Comparison of ENCODE assay signal across 12 cellular contexts in the genomic region with DNA sequence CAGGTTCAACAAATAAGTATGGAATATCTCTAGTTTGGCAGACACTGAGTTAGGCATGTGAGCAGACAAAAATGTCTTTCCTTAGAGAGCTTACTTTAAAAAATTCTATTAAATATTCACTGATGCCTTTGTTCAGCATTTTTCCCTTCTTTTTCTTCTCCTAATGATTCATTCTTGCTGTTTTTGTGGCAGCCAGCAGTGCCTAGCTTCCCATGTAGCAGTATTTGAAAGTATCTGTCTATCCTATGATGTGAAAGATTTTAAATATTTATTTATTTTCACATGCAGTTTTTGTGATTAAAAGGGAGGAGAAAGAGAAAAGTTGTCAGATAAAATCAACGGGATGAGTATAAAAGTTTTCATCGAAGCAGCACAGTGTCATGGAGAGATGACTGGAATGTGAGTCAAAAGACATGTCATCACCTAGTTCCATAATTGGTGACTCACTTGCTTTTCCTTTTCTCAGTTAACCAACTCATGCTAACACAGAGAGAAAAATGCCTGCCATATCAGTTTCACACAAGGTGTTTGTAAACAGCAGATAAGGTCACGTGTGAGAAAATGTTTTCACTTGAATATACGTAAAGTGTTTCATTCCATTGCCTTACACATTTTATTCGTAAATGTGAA.
DNase-seq lines count a peak whose midpoint lies in the region; ATAC-seq, FAIRE-seq and TF ChIP-seq lines count a peak whose summit lies in the region.
"Had no signal": no experiment of that assay in that cellular context is flagged by ENCODE, and none has a peak within 500 bp of the region (broad histone marks: within the 10 kb centered on the region; RNA-seq: fewer than 3 reads in every experiment).

No MANE protein-coding gene starts in this region.

- TF ChIP-seq EP300 in A549 (IDR thresholded peaks at IDR 0.05), result no peak

- CTCF ChIA-PET in A549 (lab: Yijun Ruan, JAX), result no interaction called here

- DNase-seq in A549 (ENCODE audit: low read depth in 1 of 2, low spot score in 1 of 2) (peak; percentile 28 to 74), HFF-Myc (ENCODE audit: extremely low read depth, low read depth) (peak; percentile 24), astrocyte of the hippocampus (ENCODE audit: low read depth, low spot score) (peak; percentile 76), iris pigment epithelial cell (ENCODE audit: low read depth) (peak; percentile 84), C1 segment of cervical spinal cord (lab: John Stamatoyannopoulos, UW) (no peak), HAP-1 (ENCODE audit: low spot score in 2 of 2) (no peak), inferior parietal cortex (ENCODE audit: extremely low spot score) (no peak)
- no peak for DNase-seq in NK-92 treated with Interleukin-12 subunit alpha and Interleukin-12 subunit beta, amount 100 ng/mL, for 24 hours (lab: John Stamatoyannopoulos, UW)
- DNase-seq: CD4-positive, alpha-beta T cell; NCI-H2081 treated with DMSO at 0.1 percent for 48 hours had no signal

- TF ChIP-seq CTCF in A549 (IDR thresholded peaks at IDR 0.05), result no peak
- no peak for TF ChIP-seq CTCF in HFF-Myc (IDR thresholded peaks at IDR 0.05; ENCODE audit: low read depth, low read length, missing control alignments)

- WGBS in A549 (ENCODE audit: missing lambda C conversion rate), result 4% methylated on average over 5 of the region's 5 CpGs

- in situ Hi-C loops in HAP-1 (cut with MboI; ENCODE audit: low sequenced_read_pairs), result no loop called here

- POLR2A ChIA-PET in A549 (lab: Yijun Ruan, JAX), result no interaction called here

- H3K4me1 ChIP-seq in A549, result peaks cover 37% of the 10 kb centered on the region
- H3K4me1 ChIP-seq in HAP-1, result peaks cover 2% of the 10 kb centered on the region; the same call in 1 of the 2 replicates

- peak; percentile 92 to 93 for ATAC-seq in A549

- no peak for TF ChIP-seq RAD21 in A549 (conservative IDR thresholded peaks at IDR 0.05 in 1 of 2, IDR thresholded peaks at IDR 0.05 in 1 of 2)

- H3K36me3 ChIP-seq in HAP-1 (replicated peaks), result no peaks in the 10 kb centered on the region
- H3K36me3 ChIP-seq: ascending aorta had no signal

- H3K9me3 ChIP-seq in A549 (no peaks in the 10 kb centered on the region), HAP-1 (no peaks in the 10 kb centered on the region)
- H3K9me3 ChIP-seq: ascending aorta had no signal

- H3K4me2 ChIP-seq in A549, result peak overlapping the region; percentile 77

- H3K27me3 ChIP-seq in HAP-1 (ENCODE audit: low read depth), result no peaks in the 10 kb centered on the region
- H3K27me3 ChIP-seq: ascending aorta had no signal

- TF ChIP-seq POLR2A in A549 (IDR thresholded peaks at IDR 0.05; ENCODE audit: low read length), result no peak

- peak overlapping the region; percentile 38 to 64; a peak in 5 of 6 replicates for H3K27ac ChIP-seq in A549
- H3K27ac ChIP-seq: ascending aorta, SK-N-MC had no signal

- no peak for FAIRE-seq in A549 (lab: Jason Lieb, UNC)

- H3K4me3 ChIP-seq in A549 (no peak overlapping the region), HFF-Myc (replicated peaks; ENCODE audit: low read depth, low read length) (no peak overlapping the region), HAP-1 (no peak overlapping the region)
- H3K4me3 ChIP-seq: ascending aorta, SK-N-MC had no signal

TF ChIP-seq in A549, 52 proteins besides CTCF, POLR2A, EP300 and RAD21 (continues in another document):
- TF ChIP-seq FOXS1 (CRISPR knock-in tag; IDR thresholded peaks at IDR 0.05) (no peak), CHD4 (IDR thresholded peaks at IDR 0.05; ENCODE audit: borderline replicate concordance) (no peak), TP53 (CRISPR knock-in tag; IDR thresholded peaks at IDR 0.05) (no peak), EHMT2 (IDR thresholded peaks at IDR 0.05; ENCODE audit: low read depth) (no peak), CBX8 (IDR thresholded peaks at IDR 0.05) (no peak), SREBF2 (IDR thresholded peaks at IDR 0.05) (no peak), MAZ (IDR thresholded peaks at IDR 0.05; ENCODE audit: borderline replicate concordance, low read depth, low read length) (no peak), CBX2 (IDR thresholded peaks at IDR 0.05; ENCODE audit: borderline replicate concordance, low read depth) (no peak), NR3C1 (IDR thresholded peaks at IDR 0.05) (no peak), FOSB (CRISPR knock-in tag; IDR thresholded peaks at IDR 0.05) (no peak), CEBPB (IDR thresholded peaks at IDR 0.05) (peak in 1 of 2 experiments; percentile 29; a peak in 1 of 4 replicates), HEYL (CRISPR knock-in tag; IDR thresholded peaks at IDR 0.05) (no peak), HOXB13 (CRISPR knock-in tag; IDR thresholded peaks at IDR 0.05; ENCODE audit: low read depth) (no peak), ZSCAN20 (CRISPR knock-in tag; IDR thresholded peaks at IDR 0.05) (no peak), CHD2 (IDR thresholded peaks at IDR 0.05; ENCODE audit: low read length, partially characterized antibody) (no peak), HOXA7 (CRISPR knock-in tag; IDR thresholded peaks at IDR 0.05) (no peak), JUNB (IDR thresholded peaks at IDR 0.05) (peak; percentile 87), KDM1A (IDR thresholded peaks at IDR 0.05; ENCODE audit: low read depth) (no peak), RCOR1 (IDR thresholded peaks at IDR 0.05; ENCODE audit: low read depth, low read length) (no peak), RNF2 (IDR thresholded peaks at IDR 0.05; ENCODE audit: borderline replicate concordance, low read depth) (no peak), RFX5 (IDR thresholded peaks at IDR 0.05) (no peak), ZC3H11A (IDR thresholded peaks at IDR 0.05) (no peak), NFE2L2 (conservative IDR thresholded peaks at IDR 0.05; ENCODE audit: low read length) (no peak), KDM5A (IDR thresholded peaks at IDR 0.05) (no peak), NPAS2 (CRISPR knock-in tag; IDR thresholded peaks at IDR 0.05; ENCODE audit: borderline replicate concordance) (no peak)
- TF ChIP-seq, protein P1, sequence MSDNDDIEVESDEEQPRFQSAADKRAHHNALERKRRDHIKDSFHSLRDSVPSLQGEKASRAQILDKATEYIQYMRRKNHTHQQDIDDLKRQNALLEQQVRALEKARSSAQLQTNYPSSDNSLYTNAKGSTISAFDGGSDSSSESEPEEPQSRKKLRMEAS (IDR thresholded peaks at IDR 0.05), result peak; percentile 39; the same call in 1 of the 2 replicates
- TF ChIP-seq, protein P2, sequence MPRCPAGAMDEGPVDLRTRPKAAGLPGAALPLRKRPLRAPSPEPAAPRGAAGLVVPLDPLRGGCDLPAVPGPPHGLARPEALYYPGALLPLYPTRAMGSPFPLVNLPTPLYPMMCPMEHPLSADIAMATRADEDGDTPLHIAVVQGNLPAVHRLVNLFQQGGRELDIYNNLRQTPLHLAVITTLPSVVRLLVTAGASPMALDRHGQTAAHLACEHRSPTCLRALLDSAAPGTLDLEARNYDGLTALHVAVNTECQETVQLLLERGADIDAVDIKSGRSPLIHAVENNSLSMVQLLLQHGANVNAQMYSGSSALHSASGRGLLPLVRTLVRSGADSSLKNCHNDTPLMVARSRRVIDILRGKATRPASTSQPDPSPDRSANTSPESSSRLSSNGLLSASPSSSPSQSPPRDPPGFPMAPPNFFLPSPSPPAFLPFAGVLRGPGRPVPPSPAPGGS (IDR thresholded peaks at IDR 0.05), result no peak
- TF ChIP-seq, protein P3, sequence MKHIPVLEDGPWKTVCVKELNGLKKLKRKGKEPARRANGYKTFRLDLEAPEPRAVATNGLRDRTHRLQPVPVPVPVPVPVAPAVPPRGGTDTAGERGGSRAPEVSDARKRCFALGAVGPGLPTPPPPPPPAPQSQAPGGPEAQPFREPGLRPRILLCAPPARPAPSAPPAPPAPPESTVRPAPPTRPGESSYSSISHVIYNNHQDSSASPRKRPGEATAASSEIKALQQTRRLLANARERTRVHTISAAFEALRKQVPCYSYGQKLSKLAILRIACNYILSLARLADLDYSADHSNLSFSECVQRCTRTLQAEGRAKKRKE (CRISPR knock-in tag; IDR thresholded peaks at IDR 0.05; ENCODE audit: low read depth), result no peak
- TF ChIP-seq, protein P4, sequence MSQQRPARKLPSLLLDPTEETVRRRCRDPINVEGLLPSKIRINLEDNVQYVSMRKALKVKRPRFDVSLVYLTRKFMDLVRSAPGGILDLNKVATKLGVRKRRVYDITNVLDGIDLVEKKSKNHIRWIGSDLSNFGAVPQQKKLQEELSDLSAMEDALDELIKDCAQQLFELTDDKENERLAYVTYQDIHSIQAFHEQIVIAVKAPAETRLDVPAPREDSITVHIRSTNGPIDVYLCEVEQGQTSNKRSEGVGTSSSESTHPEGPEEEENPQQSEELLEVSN (IDR thresholded peaks at IDR 0.05; ENCODE audit: borderline replicate concordance, low read depth), result no peak
- TF ChIP-seq, protein P5, sequence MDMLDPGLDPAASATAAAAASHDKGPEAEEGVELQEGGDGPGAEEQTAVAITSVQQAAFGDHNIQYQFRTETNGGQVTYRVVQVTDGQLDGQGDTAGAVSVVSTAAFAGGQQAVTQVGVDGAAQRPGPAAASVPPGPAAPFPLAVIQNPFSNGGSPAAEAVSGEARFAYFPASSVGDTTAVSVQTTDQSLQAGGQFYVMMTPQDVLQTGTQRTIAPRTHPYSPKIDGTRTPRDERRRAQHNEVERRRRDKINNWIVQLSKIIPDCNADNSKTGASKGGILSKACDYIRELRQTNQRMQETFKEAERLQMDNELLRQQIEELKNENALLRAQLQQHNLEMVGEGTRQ (IDR thresholded peaks at IDR 0.05), result peak; percentile 74
- TF ChIP-seq, protein P6, sequence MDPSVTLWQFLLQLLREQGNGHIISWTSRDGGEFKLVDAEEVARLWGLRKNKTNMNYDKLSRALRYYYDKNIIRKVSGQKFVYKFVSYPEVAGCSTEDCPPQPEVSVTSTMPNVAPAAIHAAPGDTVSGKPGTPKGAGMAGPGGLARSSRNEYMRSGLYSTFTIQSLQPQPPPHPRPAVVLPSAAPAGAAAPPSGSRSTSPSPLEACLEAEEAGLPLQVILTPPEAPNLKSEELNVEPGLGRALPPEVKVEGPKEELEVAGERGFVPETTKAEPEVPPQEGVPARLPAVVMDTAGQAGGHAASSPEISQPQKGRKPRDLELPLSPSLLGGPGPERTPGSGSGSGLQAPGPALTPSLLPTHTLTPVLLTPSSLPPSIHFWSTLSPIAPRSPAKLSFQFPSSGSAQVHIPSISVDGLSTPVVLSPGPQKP (IDR thresholded peaks at IDR 0.05; ENCODE audit: low read depth, low read length), result no peak
- TF ChIP-seq, protein P7, sequence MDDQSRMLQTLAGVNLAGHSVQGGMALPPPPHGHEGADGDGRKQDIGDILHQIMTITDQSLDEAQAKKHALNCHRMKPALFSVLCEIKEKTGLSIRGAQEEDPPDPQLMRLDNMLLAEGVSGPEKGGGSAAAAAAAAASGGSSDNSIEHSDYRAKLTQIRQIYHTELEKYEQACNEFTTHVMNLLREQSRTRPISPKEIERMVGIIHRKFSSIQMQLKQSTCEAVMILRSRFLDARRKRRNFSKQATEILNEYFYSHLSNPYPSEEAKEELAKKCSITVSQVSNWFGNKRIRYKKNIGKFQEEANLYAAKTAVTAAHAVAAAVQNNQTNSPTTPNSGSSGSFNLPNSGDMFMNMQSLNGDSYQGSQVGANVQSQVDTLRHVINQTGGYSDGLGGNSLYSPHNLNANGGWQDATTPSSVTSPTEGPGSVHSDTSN (IDR thresholded peaks at IDR 0.05), result no peak

Comparison
In these comparisons a context has a peak if more than half of its experiments do, and no peak if none do; other contexts are left out.
1. DNase-seq: peak in A549 (2 of 2), HFF-Myc (single experiment), astrocyte of the hippocampus (single experiment) and iris pigment epithelial cell (single experiment); none in C1 segment of cervical spinal cord (0 of 14), HAP-1 (0 of 2), NK-92 treated with Interleukin-12 subunit alpha and Interleukin-12 subunit beta, amount 100 ng/mL, for 24 hours (single experiment) and inferior parietal cortex (single experiment).